1 cellular context compared by ENCODE assay signal in the genomic region with DNA sequence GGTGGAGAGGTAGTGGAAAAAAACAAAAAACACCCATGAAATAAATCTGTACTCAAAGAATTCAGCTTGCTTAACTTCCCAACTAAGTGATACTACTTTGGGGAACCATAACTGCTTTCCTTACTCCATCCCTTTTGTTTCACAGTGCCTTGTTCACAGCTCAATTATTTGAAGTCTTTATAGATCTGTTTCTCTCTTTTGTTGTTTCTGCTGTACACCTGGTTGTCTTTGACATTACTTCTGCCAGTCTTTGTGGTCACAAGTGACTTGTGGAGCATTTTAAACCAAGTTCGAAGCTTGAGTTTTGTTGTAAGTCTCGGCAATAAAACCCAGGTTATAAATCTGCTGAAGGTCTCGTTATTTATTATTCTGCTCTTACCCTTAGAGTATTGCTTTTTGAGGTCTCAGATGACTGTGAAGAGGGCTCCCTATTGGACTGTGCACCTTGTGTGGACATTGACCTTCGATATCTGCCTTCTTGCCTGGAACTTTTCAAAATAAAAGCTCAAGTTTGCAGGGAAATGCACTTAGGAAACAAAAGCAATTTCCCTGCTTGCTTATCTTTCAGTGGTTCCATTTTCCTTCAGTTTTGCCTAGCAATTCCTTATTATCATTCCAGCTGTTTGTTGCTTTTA.
TF ChIP-seq lines count a peak whose summit lies in the region.

No MANE protein-coding gene starts in this region.

TF ChIP-seq in HepG2, 621 proteins besides CTCF, POLR2A, EP300 and RAD21 (continued from another document and continues in another):
- TF ChIP-seq GABPA (IDR thresholded peaks at IDR 0.05; ENCODE audit: low read depth, low read length) (no peak), GABPA (CRISPR knock-in tag; IDR thresholded peaks at IDR 0.05; ENCODE audit: low read depth) (no peak), ZNF543 (CRISPR knock-in tag; IDR thresholded peaks at IDR 0.05) (no peak), ARID3A (IDR thresholded peaks at IDR 0.05; ENCODE audit: low read depth, low read length) (peak; percentile 41; the same call in 1 of the 2 replicates), ZNF432 (CRISPR knock-in tag; IDR thresholded peaks at IDR 0.05; ENCODE audit: borderline replicate concordance) (no peak), MYNN (CRISPR knock-in tag; IDR thresholded peaks at IDR 0.05; ENCODE audit: low read depth) (peak; percentile 100), ZNF773 (CRISPR knock-in tag; IDR thresholded peaks at IDR 0.05; ENCODE audit: borderline replicate concordance) (no peak), SMYD3 (CRISPR knock-in tag; IDR thresholded peaks at IDR 0.05) (no peak), ZNF143 (CRISPR knock-in tag; IDR thresholded peaks at IDR 0.05) (no peak), ZNF264 (CRISPR knock-in tag; IDR thresholded peaks at IDR 0.05) (no peak), HNF4A (CRISPR knock-in tag; IDR thresholded peaks at IDR 0.05) (peak; percentile 94), ZBTB49 (CRISPR knock-in tag; IDR thresholded peaks at IDR 0.05; ENCODE audit: borderline replicate concordance) (no peak), THAP11 (CRISPR knock-in tag; IDR thresholded peaks at IDR 0.05) (peak; percentile 18; the same call in 1 of the 2 replicates), SSRP1 (CRISPR knock-in tag; IDR thresholded peaks at IDR 0.05) (no peak), FOXK1 (CRISPR knock-in tag; IDR thresholded peaks at IDR 0.05; ENCODE audit: borderline replicate concordance, low read depth) (peak; percentile 55; the same call in 1 of the 2 replicates), BCLAF1 (IDR thresholded peaks at IDR 0.05) (no peak), ZNF274 (CRISPR knock-in tag; IDR thresholded peaks at IDR 0.05) (no peak), HNF4G (IDR thresholded peaks at IDR 0.05; ENCODE audit: borderline replicate concordance, low read depth, low read length) (peak; percentile 88), HNF4G (CRISPR knock-in tag; IDR thresholded peaks at IDR 0.05; ENCODE audit: borderline replicate concordance, low read depth) (peak; percentile 35; the same call in 1 of the 2 replicates), YEATS2 (CRISPR knock-in tag; IDR thresholded peaks at IDR 0.05; ENCODE audit: borderline replicate concordance) (0 out of 2 replicates have a peak, but pooled peaks have one; percentile 17), IRF9 (CRISPR knock-in tag; IDR thresholded peaks at IDR 0.05; ENCODE audit: borderline replicate concordance) (no peak), SP4 (CRISPR knock-in tag; IDR thresholded peaks at IDR 0.05) (no peak), NCOR1 (IDR thresholded peaks at IDR 0.05; ENCODE audit: borderline replicate concordance, low read length) (peak; percentile 78), ZXDC (CRISPR knock-in tag; IDR thresholded peaks at IDR 0.05) (no peak), ZSCAN20 (CRISPR knock-in tag; IDR thresholded peaks at IDR 0.05; ENCODE audit: borderline replicate concordance) (no peak), BRCA1 (CRISPR knock-in tag; IDR thresholded peaks at IDR 0.05) (no peak), PRDM4 (CRISPR knock-in tag; IDR thresholded peaks at IDR 0.05; ENCODE audit: borderline replicate concordance) (no peak), AKNA (CRISPR knock-in tag; IDR thresholded peaks at IDR 0.05; ENCODE audit: borderline replicate concordance) (no peak), KLF12 (CRISPR knock-in tag; IDR thresholded peaks at IDR 0.05; ENCODE audit: borderline replicate concordance) (no peak), ZFP36L1 (CRISPR knock-in tag; IDR thresholded peaks at IDR 0.05) (no peak), ZNF569 (CRISPR knock-in tag; IDR thresholded peaks at IDR 0.05; ENCODE audit: borderline replicate concordance) (no peak), KLF13 (CRISPR knock-in tag; IDR thresholded peaks at IDR 0.05) (no peak), ZNF782 (CRISPR knock-in tag; IDR thresholded peaks at IDR 0.05; ENCODE audit: borderline replicate concordance) (no peak)
- TF ChIP-seq, protein P1, sequence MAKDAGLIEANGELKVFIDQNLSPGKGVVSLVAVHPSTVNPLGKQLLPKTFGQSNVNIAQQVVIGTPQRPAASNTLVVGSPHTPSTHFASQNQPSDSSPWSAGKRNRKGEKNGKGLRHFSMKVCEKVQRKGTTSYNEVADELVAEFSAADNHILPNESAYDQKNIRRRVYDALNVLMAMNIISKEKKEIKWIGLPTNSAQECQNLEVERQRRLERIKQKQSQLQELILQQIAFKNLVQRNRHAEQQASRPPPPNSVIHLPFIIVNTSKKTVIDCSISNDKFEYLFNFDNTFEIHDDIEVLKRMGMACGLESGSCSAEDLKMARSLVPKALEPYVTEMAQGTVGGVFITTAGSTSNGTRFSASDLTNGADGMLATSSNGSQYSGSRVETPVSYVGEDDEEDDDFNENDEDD (CRISPR knock-in tag; IDR thresholded peaks at IDR 0.05; ENCODE audit: borderline replicate concordance) = no peak
- TF ChIP-seq, protein P2, sequence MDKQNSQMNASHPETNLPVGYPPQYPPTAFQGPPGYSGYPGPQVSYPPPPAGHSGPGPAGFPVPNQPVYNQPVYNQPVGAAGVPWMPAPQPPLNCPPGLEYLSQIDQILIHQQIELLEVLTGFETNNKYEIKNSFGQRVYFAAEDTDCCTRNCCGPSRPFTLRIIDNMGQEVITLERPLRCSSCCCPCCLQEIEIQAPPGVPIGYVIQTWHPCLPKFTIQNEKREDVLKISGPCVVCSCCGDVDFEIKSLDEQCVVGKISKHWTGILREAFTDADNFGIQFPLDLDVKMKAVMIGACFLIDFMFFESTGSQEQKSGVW (CRISPR knock-in tag; IDR thresholded peaks at IDR 0.05; ENCODE audit: borderline replicate concordance) = no peak
